In the genomic region with DNA sequence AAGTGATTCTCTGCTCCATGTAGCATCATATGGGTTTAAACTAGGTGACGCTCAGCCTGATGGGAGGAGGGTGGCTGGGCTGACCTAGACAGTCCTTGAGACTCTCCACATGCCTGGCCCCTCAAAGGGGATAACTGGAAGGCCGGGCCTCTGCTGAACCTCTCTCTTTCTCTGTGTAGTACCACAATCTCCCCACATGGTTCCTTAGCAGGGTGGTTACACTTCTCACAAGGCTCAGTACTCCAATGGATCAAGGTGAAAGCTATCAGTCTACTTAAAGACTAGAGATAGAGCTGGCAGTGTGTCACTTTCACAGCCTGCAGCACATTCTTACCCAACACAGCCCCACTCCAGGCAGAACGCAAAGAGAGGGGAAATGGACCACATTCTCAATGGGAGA, we compare ENCODE assay signal across 20 cellular contexts.
DNase-seq lines count a peak whose midpoint lies in the region; ATAC-seq and TF ChIP-seq lines count a peak whose summit lies in the region.
"Had no signal": no experiment of that assay in that cellular context is flagged by ENCODE, and none has a peak within 500 bp of the region (broad histone marks: within the 10 kb centered on the region; RNA-seq: fewer than 3 reads in every experiment).

No MANE protein-coding gene starts in this region.

- no peaks in the 10 kb centered on the region for H3K27me3 ChIP-seq in A673 (replicated peaks; ENCODE audit: insufficient read depth, low read depth, low read length, poor library complexity)
- no peaks in the 10 kb centered on the region for H3K27me3 ChIP-seq in HUES48 (ENCODE audit: control insufficient read depth, insufficient read depth, low read length)
- H3K27me3 ChIP-seq: BE2C had no signal

- H3K27ac ChIP-seq in A673 (ENCODE audit: low read depth, low read length, poor library complexity, severe bottlenecking) (peak overlapping the region; percentile 25), HUES48 (ENCODE audit: low read depth, low read length) (peak overlapping the region; percentile 30)

- CTCF ChIA-PET in A673 (lab: Charles Lee) = no interaction called here

- POLR2A ChIA-PET in A673 (lab: Charles Lee; ENCODE audit: low non-redundant PET) = no interaction called here

- H3K36me3 ChIP-seq in A673 (ENCODE audit: insufficient read depth, low read length, poor library complexity, severe bottlenecking) = no peaks in the 10 kb centered on the region
- H3K36me3 ChIP-seq in HUES48 (ENCODE audit: control insufficient read depth, insufficient read depth, low read length) = no peaks in the 10 kb centered on the region; the same call in 1 of the 2 replicates
- H3K36me3 ChIP-seq: BE2C had no signal

- H3K4me3 ChIP-seq in A673 (ENCODE audit: low read depth, low read length, poor library complexity, severe bottlenecking) (no peak overlapping the region), HUES48 (ENCODE audit: low read depth, low read length) (no peak overlapping the region)

- no TSS peak for BruUV-seq in A673 (replicated peaks; lab: Mats Ljungman, UMichigan)

- DNase-seq in A673 (ENCODE audit: low spot score) (no peak), iPS DF 19.7 (ENCODE audit: low read depth, low spot score) (peak; percentile 64), nephron progenitor cell (no peak), middle frontal gyrus (ENCODE audit: extremely low spot score, low spot score) (no peak), GOT3 (lab: John Stamatoyannopoulos, UW) (no peak)
- no peak for DNase-seq in stimulated activated naive B cell treated with anti-CD40 and anti-IgM and Interleukin-4, amounts not matched to agents 10 μg/mL and 1 μg/mL and 100 μg/mL, for 72 hours
- no peak for DNase-seq in activated CD4-positive, alpha-beta T cell treated with anti-CD3 and anti-CD28 coated beads for 4 hours
- DNase-seq: BE2C; Caco-2; CD4-positive, CD25-positive, alpha-beta regulatory T cell; GF-D8; IMR-90; NCI-H1417; NCI-H187; NCI-H2227 treated with DMSO at 0.1 percent for 48 hours; NCI-H510A treated with DMSO at 0.1 percent for 48 hours; NCI-H774; RPMI8226; SHP77 treated with DMSO at 0.1 percent for 48 hours had no signal

- H3K4me1 Mint-ChIP-seq in nephron progenitor cell = peaks cover 32% of the 10 kb centered on the region
- H3K4me1 Mint-ChIP-seq in stimulated activated naive B cell treated with anti-CD40 and anti-IgM and Interleukin-4, amounts not matched to agents 10 μg/mL and 1 μg/mL and 100 μg/mL, for 72 hours = no peaks in the 10 kb centered on the region
- H3K4me1 Mint-ChIP-seq: CD4-positive, CD25-positive, alpha-beta regulatory T cell had no signal

- H3K9me3 Mint-ChIP-seq in nephron progenitor cell = peaks cover 4% of the 10 kb centered on the region
- H3K9me3 Mint-ChIP-seq in stimulated activated naive B cell treated with anti-CD40 and anti-IgM and Interleukin-4, amounts not matched to agents 10 μg/mL and 1 μg/mL and 100 μg/mL, for 72 hours = peaks cover 0 to 1% of the 10 kb centered on the region in 2 donors

- TF ChIP-seq CTCF in A673 (conservative IDR thresholded peaks at IDR 0.05; ENCODE audit: low read depth, low read length) (no peak), nephron progenitor cell (IDR thresholded peaks at IDR 0.05) (no peak)

- intact Hi-C loops in A673 (cut with micrococcal nuclease; ENCODE audit: unreplicated experiment) = no loop called here

- H3K9me3 ChIP-seq in A673 (ENCODE audit: low read depth, low read length, poor library complexity, severe bottlenecking) (no peaks in the 10 kb centered on the region), HUES48 (ENCODE audit: control insufficient read depth, insufficient read depth, low read length) (no peaks in the 10 kb centered on the region)
- H3K9me3 ChIP-seq: BE2C, Caco-2 had no signal

- no peak overlapping the region for H3K9ac ChIP-seq in HUES48 (ENCODE audit: low read depth, low read length)

- H3K4me1 ChIP-seq in A673 (ENCODE audit: insufficient read depth, low read length, poor library complexity, severe bottlenecking) = peaks cover 56% of the 10 kb centered on the region
- peaks cover 55% of the 10 kb centered on the region for H3K4me1 ChIP-seq in HUES48 (ENCODE audit: control insufficient read depth, insufficient read depth, low read length)
- H3K4me1 ChIP-seq: Caco-2 had no signal

- H3K36me3 Mint-ChIP-seq in nephron progenitor cell (ENCODE audit: low read depth) = peaks cover 19% of the 10 kb centered on the region
- H3K36me3 Mint-ChIP-seq in stimulated activated naive B cell treated with anti-CD40 and anti-IgM and Interleukin-4, amounts not matched to agents 10 μg/mL and 1 μg/mL and 100 μg/mL, for 72 hours = no peaks in the 10 kb centered on the region
- H3K36me3 Mint-ChIP-seq: CD4-positive, CD25-positive, alpha-beta regulatory T cell had no signal

- H3K27me3 Mint-ChIP-seq in nephron progenitor cell (ENCODE audit: low read depth, poor library complexity) = no peaks in the 10 kb centered on the region
- no peaks in the 10 kb centered on the region for H3K27me3 Mint-ChIP-seq in stimulated activated naive B cell treated with anti-CD40 and anti-IgM and Interleukin-4, amounts not matched to agents 10 μg/mL and 1 μg/mL and 100 μg/mL, for 72 hours
- H3K27me3 Mint-ChIP-seq: CD4-positive, CD25-positive, alpha-beta regulatory T cell had no signal

- no peak for ATAC-seq in stimulated activated naive B cell treated with anti-CD40 and anti-IgM and Interleukin-4, amounts not matched to agents 10 μg/mL and 1 μg/mL and 100 μg/mL, for 72 hours (replicated peaks)

- peak overlapping the region; percentile 39 for H3K27ac Mint-ChIP-seq in nephron progenitor cell
- no peak overlapping the region for H3K27ac Mint-ChIP-seq in stimulated activated naive B cell treated with anti-CD40 and anti-IgM and Interleukin-4, amounts not matched to agents 10 μg/mL and 1 μg/mL and 100 μg/mL, for 72 hours
- H3K27ac Mint-ChIP-seq: CD4-positive, CD25-positive, alpha-beta regulatory T cell had no signal

- no peak overlapping the region for H3K4me3 Mint-ChIP-seq in nephron progenitor cell
- no peak overlapping the region for H3K4me3 Mint-ChIP-seq in stimulated activated naive B cell treated with anti-CD40 and anti-IgM and Interleukin-4, amounts not matched to agents 10 μg/mL and 1 μg/mL and 100 μg/mL, for 72 hours
- H3K4me3 Mint-ChIP-seq: CD4-positive, CD25-positive, alpha-beta regulatory T cell had no signal
